ENCODE assay signal across 1 cellular context in genomic region chr2:222941510-222942032, GRCh38.
A peak's percentile ranks its signal among the peaks of the same experiment; 100 is the strongest.
TF ChIP-seq lines count a peak whose summit lies in the region.

No MANE protein-coding gene starts in this region.

TF ChIP-seq in IMR-90, 13 proteins besides CTCF, POLR2A, EP300 and RAD21:
- TF ChIP-seq FOS (IDR thresholded peaks at IDR 0.05; ENCODE audit: low read depth, low read length), result 0 out of 2 replicates have a peak, but pooled peaks have one; percentile 17
- TF ChIP-seq MAFK (IDR thresholded peaks at IDR 0.05; ENCODE audit: low read depth, low read length), result no peak
